ENCODE assay signal across 27 cellular contexts in the genomic region with DNA sequence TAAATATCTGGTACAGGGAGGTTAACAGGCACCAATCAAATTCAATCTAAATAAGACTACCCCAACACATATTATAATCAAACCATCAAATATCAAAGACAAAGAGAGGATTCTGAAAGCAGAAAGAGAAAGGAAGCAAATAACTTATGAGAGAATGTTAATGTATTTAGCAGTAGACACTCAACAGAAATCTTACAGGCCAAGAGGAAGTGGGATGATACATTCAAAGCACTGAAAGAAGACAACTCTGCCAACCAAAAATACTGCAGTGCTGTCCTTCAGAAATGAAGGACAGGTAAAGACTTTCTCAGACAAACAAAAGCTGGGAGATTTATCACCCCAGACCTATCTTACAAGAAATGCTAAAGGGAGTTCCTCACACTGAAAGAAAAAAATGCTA.
"Had no signal": no experiment of that assay in that cellular context is flagged by ENCODE, and none has a peak within 500 bp of the region (broad histone marks: within the 10 kb centered on the region; RNA-seq: fewer than 3 reads in every experiment).

No MANE protein-coding gene starts in this region.

- H3K4me1 ChIP-seq: colonic mucosa, gastrocnemius medialis, neural progenitor cell, prostate gland, right atrium auricular region, upper lobe of left lung had no signal

- H3K9ac ChIP-seq: neural progenitor cell had no signal

- H3K4me2 ChIP-seq: neural progenitor cell had no signal

- H2AFZ ChIP-seq: neural progenitor cell had no signal

- H3K36me3 ChIP-seq: colonic mucosa, gastrocnemius medialis, neural progenitor cell, prostate gland, right atrium auricular region, tibial artery, upper lobe of left lung had no signal

- H3K27me3 ChIP-seq: colonic mucosa, gastrocnemius medialis, neural progenitor cell, right atrium auricular region, testis, tibial artery, upper lobe of left lung had no signal

- H3K27ac ChIP-seq: colonic mucosa, epithelial cell of prostate, gastrocnemius medialis, neural progenitor cell, prostate gland, right atrium auricular region, testis, tibial artery, upper lobe of left lung had no signal

- H3K4me3 ChIP-seq: colonic mucosa, gastrocnemius medialis, lung, mucosa of descending colon, neural progenitor cell, prostate gland, right atrium auricular region, testis, tibial artery, upper lobe of left lung had no signal

- ATAC-seq: esophagus mucosa; gastrocnemius medialis; left lobe of liver; mucosa of descending colon; natural killer cell treated with Interleukin-12 subunit alpha and Interleukin-12 subunit beta and Interleukin-15 and Interleukin-18, amount 100 ng/mL, for 72 hours; sciatic nerve; stimulated activated memory B cell treated with anti-CD40 and anti-IgM and Interleukin-4, amounts not matched to agents 10 μg/mL and 1 μg/mL and 100 μg/mL, for 72 hours; stimulated activated naive CD8-positive, alpha-beta T cell treated with anti-CD3 and anti-CD28 coated beads, Interleukin-15, Interleukin-2, amounts not matched to agents 100 U/mL and 50 U/mL, for 24 hours had no signal

- H3K9me3 ChIP-seq: colonic mucosa, gastrocnemius medialis, mucosa of descending colon, prostate gland, testis, upper lobe of left lung had no signal

- DNase-seq: colonic mucosa; effector CD8-positive, alpha-beta T cell; endodermal cell; foreskin fibroblast; gastrocnemius medialis; head of caudate nucleus; kidney; mesenchymal stem cell; mucosa of descending colon; naive B cell; stimulated activated CD4-positive, alpha-beta T cell treated with anti-CD3 and anti-CD28 coated beads, Interleukin-4, amount 100 ng/mL, for 4 hours; stimulated activated naive CD8-positive, alpha-beta T cell treated with anti-CD3 and anti-CD28 coated beads, Interleukin-15, Interleukin-2, amounts not matched to agents 100 U/mL and 50 U/mL, for 24 hours; substantia nigra; testis; tibial artery; upper lobe of left lung had no signal

- FAIRE-seq: urothelium cell line had no signal
